In the genomic region with DNA sequence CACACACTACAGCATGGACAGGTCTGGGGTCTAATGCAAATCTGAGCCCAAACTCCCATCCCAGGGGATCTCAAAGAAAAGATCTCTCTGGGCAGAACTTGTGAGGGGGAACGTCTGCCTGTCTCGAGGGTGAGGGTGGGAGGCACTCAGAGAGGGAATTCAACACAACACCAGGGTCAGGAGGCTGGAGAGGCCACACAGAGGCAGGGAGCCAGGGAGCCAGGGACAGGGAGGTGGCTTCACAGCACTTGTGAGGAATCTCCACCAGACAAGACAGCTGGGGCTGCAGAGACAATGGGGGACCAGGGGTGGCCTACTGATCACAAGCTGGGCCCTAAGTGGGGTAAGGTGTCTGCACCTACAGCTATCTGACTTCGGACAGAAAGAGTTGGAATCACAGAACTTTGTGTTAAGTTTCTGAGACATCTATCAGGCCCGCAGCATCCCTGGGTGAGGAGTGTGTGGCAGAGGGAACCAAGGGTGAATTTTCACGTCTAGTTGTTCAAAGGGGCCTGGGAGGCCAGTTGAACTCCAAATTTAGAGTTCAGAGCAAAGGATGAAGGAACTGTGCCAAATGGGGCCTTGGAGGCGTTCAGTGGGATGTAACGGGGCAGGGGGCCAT, we compare ENCODE assay signal across 9 cellular contexts. TPM values are rescaled to one million over a fixed set of nuclear protein-coding genes. Genes with fewer than 3 reads are reported as not detected.
DNase-seq lines count a peak whose midpoint lies in the region; ATAC-seq lines count a peak whose summit lies in the region.
"Had no signal": no experiment of that assay in that cellular context is flagged by ENCODE, and none has a peak within 500 bp of the region (broad histone marks: within the 10 kb centered on the region; RNA-seq: fewer than 3 reads in every experiment).

No MANE protein-coding gene starts in this region.

- H3K27me3 ChIP-seq in BLaER1 (no peaks in the 10 kb centered on the region), MG63 (no peaks in the 10 kb centered on the region)
- H3K27me3 ChIP-seq in effector memory CD4-positive, alpha-beta T cell (replicated peaks; ENCODE audit: control insufficient read depth, insufficient read depth, low read length, poor library complexity, severe bottlenecking): no peaks in the 10 kb centered on the region

- peak overlapping the region; percentile 98 for H3K27ac ChIP-seq in BLaER1
- peak overlapping the region; percentile 66 for H3K27ac ChIP-seq in effector memory CD4-positive, alpha-beta T cell (ENCODE audit: insufficient read depth, low read length, poor library complexity, severe bottlenecking)

- H3K4me1 Mint-ChIP-seq in natural killer cell treated with Interleukin-12 subunit alpha and Interleukin-12 subunit beta and Interleukin-15 and Interleukin-18, amount 100 ng/mL, for 72 hours (ENCODE audit: low read depth in 2 of 2): peaks cover 26 to 27% of the 10 kb centered on the region in 2 donors

- ATAC-seq in natural killer cell treated with Interleukin-12 subunit alpha and Interleukin-12 subunit beta and Interleukin-15 and Interleukin-18, amount 100 ng/mL, for 72 hours: no peak
- ATAC-seq in GM18907 (IDR thresholded peaks at IDR 0.05; ENCODE audit: unreplicated experiment): no peak

- peak overlapping the region; percentile 94 to 96 for H3K27ac Mint-ChIP-seq in natural killer cell treated with Interleukin-12 subunit alpha and Interleukin-12 subunit beta and Interleukin-15 and Interleukin-18, amount 100 ng/mL, for 72 hours

- peak overlapping the region; percentile 98 for H3K4me3 Mint-ChIP-seq in natural killer cell treated with Interleukin-12 subunit alpha and Interleukin-12 subunit beta and Interleukin-15 and Interleukin-18, amount 100 ng/mL, for 72 hours

- peaks cover 54% of the 10 kb centered on the region for H3K4me1 ChIP-seq in BLaER1
- H3K4me1 ChIP-seq in effector memory CD4-positive, alpha-beta T cell (ENCODE audit: control insufficient read depth, insufficient read depth, low read length, poor library complexity, severe bottlenecking): peaks cover 18% of the 10 kb centered on the region

- H3K9ac ChIP-seq in BLaER1: peak overlapping the region; percentile 99

- peak overlapping the region; percentile 95 for H3K4me3 ChIP-seq in BLaER1
- peak overlapping the region; percentile 100 for H3K4me3 ChIP-seq in MG63
- H3K4me3 ChIP-seq in effector memory CD4-positive, alpha-beta T cell (ENCODE audit: insufficient read depth, low read depth, low read length, poor library complexity, severe bottlenecking): peak overlapping the region; percentile 63

- peaks cover 7% of the 10 kb centered on the region for H3K36me3 Mint-ChIP-seq in natural killer cell treated with Interleukin-12 subunit alpha and Interleukin-12 subunit beta and Interleukin-15 and Interleukin-18, amount 100 ng/mL, for 72 hours

- H3K36me3 ChIP-seq in BLaER1: peaks cover 47% of the 10 kb centered on the region
- peaks cover 55% of the 10 kb centered on the region for H3K36me3 ChIP-seq in MG63
- H3K36me3 ChIP-seq in effector memory CD4-positive, alpha-beta T cell (ENCODE audit: control insufficient read depth, insufficient read depth, low read length): peaks cover 22% of the 10 kb centered on the region

- H4K20me1 ChIP-seq in BLaER1: peaks cover 53% of the 10 kb centered on the region

- H3K9me3 Mint-ChIP-seq in natural killer cell treated with Interleukin-12 subunit alpha and Interleukin-12 subunit beta and Interleukin-15 and Interleukin-18, amount 100 ng/mL, for 72 hours: no peaks in the 10 kb centered on the region

- no peak for DNase-seq in MG63
- DNase-seq in effector memory CD4-positive, alpha-beta T cell: no peak
- DNase-seq in natural killer cell treated with Interleukin-12 subunit alpha and Interleukin-12 subunit beta and Interleukin-15 and Interleukin-18, amount 100 ng/mL, for 72 hours (ENCODE audit: low spot score): no peak
- DNase-seq in GM19238 (ENCODE audit: insufficient read length, low spot score): no peak
- no peak for DNase-seq in NCI-H1694 treated with DMSO at 0.1 percent for 48 hours (lab: John Stamatoyannopoulos, UW)
- DNase-seq in NCI-H774 (lab: John Stamatoyannopoulos, UW): no peak

- H3K9me3 ChIP-seq in BLaER1: no peaks in the 10 kb centered on the region
- no peaks in the 10 kb centered on the region for H3K9me3 ChIP-seq in MG63
- H3K9me3 ChIP-seq in effector memory CD4-positive, alpha-beta T cell (ENCODE audit: control insufficient read depth, low read length): no peaks in the 10 kb centered on the region

- no peaks in the 10 kb centered on the region for H3K27me3 Mint-ChIP-seq in natural killer cell treated with Interleukin-12 subunit alpha and Interleukin-12 subunit beta and Interleukin-15 and Interleukin-18, amount 100 ng/mL, for 72 hours

- H3K4me2 ChIP-seq in BLaER1: peak overlapping the region; percentile 99

RNA-seq across cellular contexts. Expression of a gene that starts 12.7 kb away (rescaled TPM):
- 83.8 and 108 TPM in 2 replicates for total RNA-seq in MG63 (2014; rRNA removed; shearing (Covaris generic); ENCODE audit: low replicate concordance)
- 100 to 1,000 TPM in 1 of 2 donors, 10 to 100 TPM in 1; 72.8 to 123 TPM for total RNA-seq in natural killer cell treated with Interleukin-12 subunit alpha and Interleukin-12 subunit beta and Interleukin-15 and Interleukin-18, amount 100 ng/mL, for 72 hours

RNA-seq across cellular contexts. Expression of a gene that starts 18.2 kb away (rescaled TPM):
- total RNA-seq in MG63 (2014; rRNA removed; shearing (Covaris generic); ENCODE audit: low replicate concordance): 18.0 and 24.3 TPM in 2 replicates
- 10 to 100 TPM; 27.3 to 46.3 TPM for total RNA-seq in natural killer cell treated with Interleukin-12 subunit alpha and Interleukin-12 subunit beta and Interleukin-15 and Interleukin-18, amount 100 ng/mL, for 72 hours

RNA-seq across cellular contexts. Expression of a gene that starts 32.8 kb away (rescaled TPM):
- 0.25 TPM in 1 of 2 replicates, not detected in the other for total RNA-seq in MG63 (2014; rRNA removed; shearing (Covaris generic); ENCODE audit: low replicate concordance)
- total RNA-seq in natural killer cell treated with Interleukin-12 subunit alpha and Interleukin-12 subunit beta and Interleukin-15 and Interleukin-18, amount 100 ng/mL, for 72 hours: 100 to 1,000 TPM; 129 to 158 TPM

RNA-seq across cellular contexts. Expression of a gene that starts 47.8 kb away (rescaled TPM):
- not detected in 2 replicates for total RNA-seq in MG63 (2014; rRNA removed; shearing (Covaris generic); ENCODE audit: low replicate concordance)
- not detected for total RNA-seq in natural killer cell treated with Interleukin-12 subunit alpha and Interleukin-12 subunit beta and Interleukin-15 and Interleukin-18, amount 100 ng/mL, for 72 hours
- total RNA-seq: renal cortical epithelial cell had no signal

RNA-seq across cellular contexts. Expression of a gene that starts 51.9 kb away (rescaled TPM):
- 29.6 and 30.2 TPM in 2 replicates for total RNA-seq in MG63 (2014; rRNA removed; shearing (Covaris generic); ENCODE audit: low replicate concordance)
- total RNA-seq in natural killer cell treated with Interleukin-12 subunit alpha and Interleukin-12 subunit beta and Interleukin-15 and Interleukin-18, amount 100 ng/mL, for 72 hours: 10 to 100 TPM; 61.4 to 78.3 TPM

Comparison
In these comparisons a context has a peak if more than half of its experiments do, and no peak if none do; other contexts are left out.
1. RNA of a gene that starts 32.8 kb away (total RNA-seq): 129 to 158 TPM in natural killer cell treated with Interleukin-12 subunit alpha and Interleukin-12 subunit beta and Interleukin-15 and Interleukin-18, amount 100 ng/mL, for 72 hours; 0.25 TPM in MG63; every median in the first group is over 100 times any median in the second.
2. Peak in every context shown above with its lines, with median percentiles within 50 percentile points of each other: H3K4me3 ChIP-seq.